In the genomic region with DNA sequence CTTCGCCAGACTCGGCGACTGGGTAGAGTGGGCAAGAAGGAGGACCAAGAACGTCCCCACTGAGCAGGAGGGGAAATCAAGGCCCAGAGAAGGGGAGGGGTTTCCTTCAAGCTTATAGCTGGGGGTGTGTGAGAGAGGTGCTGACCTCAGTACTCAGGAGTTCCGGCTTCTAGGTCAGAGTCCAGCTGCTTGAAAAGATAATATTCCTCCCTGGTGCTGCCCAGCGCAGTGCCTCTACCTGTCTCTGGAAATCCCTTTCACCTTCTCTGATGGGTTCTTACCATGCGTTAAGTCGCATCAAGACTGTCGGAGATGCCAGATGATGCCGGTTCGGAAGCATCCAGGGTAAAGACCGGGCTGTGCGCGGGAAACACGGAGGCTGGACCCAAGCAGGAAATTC, we compare ENCODE assay signal across 8 cellular contexts.
DNase-seq lines count a peak whose midpoint lies in the region; ATAC-seq, FAIRE-seq and TF ChIP-seq lines count a peak whose summit lies in the region.
"Not testable (repeated sequence)": the region's sequence is repeated elsewhere in the genome, so short reads cannot be mapped to it uniquely, and the experiment has no call there.

No MANE protein-coding gene starts in this region.

- FAIRE-seq in pancreas (lab: Jason Lieb, UNC), result not testable (repeated sequence)

- not testable (repeated sequence) for H3K36me3 Mint-ChIP-seq in GM23338 (ENCODE audit: low read depth); activated naive CD4-positive, alpha-beta T cell treated with anti-CD3 and anti-CD28 coated beads, Interleukin-2, amount 50 U/mL, for 24 hours; endodermal cell (ENCODE audit: low read depth); mesothelial cell of epicardium; nephron progenitor cell (ENCODE audit: low read depth); type B pancreatic cell

- not testable (repeated sequence) for H2AFZ ChIP-seq in GM23338

- ATAC-seq in GM23338 (peak; percentile 34), left lobe of liver (peak; percentile 13), pancreas (peak in 3 of 4 donors; percentile 27 to 51 (median 48))

- H3K9me3 ChIP-seq in endodermal cell (ENCODE audit: control insufficient read depth, low read length); pancreas: not testable (repeated sequence)

- not testable (repeated sequence) for H3K4me1 ChIP-seq in GM23338 (ENCODE audit: insufficient read depth); endodermal cell (ENCODE audit: control insufficient read depth, insufficient read depth, low read length); pancreas

- not testable (repeated sequence) for DNase-seq in GM23338 (ENCODE audit: low spot score); endodermal cell; left lobe of liver (ENCODE audit: low spot score); mesothelial cell of epicardium (ENCODE audit: low spot score in 2 of 2, unreplicated experiment in 2 of 2); nephron progenitor cell; pancreas; type B pancreatic cell (ENCODE audit: extremely low spot score, unreplicated experiment)

- not testable (repeated sequence) for H3K9me2 ChIP-seq in GM23338 (ENCODE audit: insufficient read depth)

- H3K9me3 Mint-ChIP-seq in GM23338; activated naive CD4-positive, alpha-beta T cell treated with anti-CD3 and anti-CD28 coated beads, Interleukin-2, amount 50 U/mL, for 24 hours; endodermal cell; mesothelial cell of epicardium; nephron progenitor cell; type B pancreatic cell: not testable (repeated sequence)

- H3K27ac ChIP-seq in GM23338 (ENCODE audit: low read depth); endodermal cell (ENCODE audit: low read depth, low read length); pancreas: not testable (repeated sequence)

- not testable (repeated sequence) for H3K9ac ChIP-seq in endodermal cell (ENCODE audit: extremely low read depth, low read length, poor library complexity, severe bottlenecking)

- not testable (repeated sequence) for H4K20me1 ChIP-seq in GM23338 (replicated peaks; ENCODE audit: insufficient read depth)

- intact Hi-C loops in pancreas (cut with DNase I), result not testable (repeated sequence)

- H3K27ac Mint-ChIP-seq in GM23338; activated naive CD4-positive, alpha-beta T cell treated with anti-CD3 and anti-CD28 coated beads, Interleukin-2, amount 50 U/mL, for 24 hours; endodermal cell; mesothelial cell of epicardium; nephron progenitor cell; type B pancreatic cell: not testable (repeated sequence)

- H3K4me3 ChIP-seq in GM23338; endodermal cell (ENCODE audit: low read length); pancreas: not testable (repeated sequence)

- not testable (repeated sequence) for H3K79me2 ChIP-seq in GM23338 (replicated peaks; ENCODE audit: insufficient read depth)

- TF ChIP-seq CTCF in GM23338 (conservative IDR thresholded peaks at IDR 0.05; ENCODE audit: low read depth in 2 of 2); endodermal cell (conservative IDR thresholded peaks at IDR 0.05); mesothelial cell of epicardium (IDR thresholded peaks at IDR 0.05; ENCODE audit: unreplicated experiment); nephron progenitor cell (IDR thresholded peaks at IDR 0.05); pancreas (IDR thresholded peaks at IDR 0.05); type B pancreatic cell (conservative IDR thresholded peaks at IDR 0.05): not testable (repeated sequence)

- H3K4me1 Mint-ChIP-seq in GM23338; endodermal cell; mesothelial cell of epicardium; nephron progenitor cell; type B pancreatic cell (ENCODE audit: unreplicated experiment): not testable (repeated sequence)
- H3K4me1 Mint-ChIP-seq in activated naive CD4-positive, alpha-beta T cell treated with anti-CD3 and anti-CD28 coated beads, Interleukin-2, amount 50 U/mL, for 24 hours, result peaks cover 12% of the 10 kb centered on the region

- not testable (repeated sequence) for H3K4me2 ChIP-seq in GM23338

- H3K4me3 Mint-ChIP-seq in GM23338, result not testable (repeated sequence)
- H3K4me3 Mint-ChIP-seq in activated naive CD4-positive, alpha-beta T cell treated with anti-CD3 and anti-CD28 coated beads, Interleukin-2, amount 50 U/mL, for 24 hours, result peak overlapping the region; percentile 23
- H3K4me3 Mint-ChIP-seq in endodermal cell, result peak overlapping the region; percentile 23
- H3K4me3 Mint-ChIP-seq in mesothelial cell of epicardium, result peak overlapping the region; percentile 43
- peak overlapping the region; percentile 18 for H3K4me3 Mint-ChIP-seq in nephron progenitor cell
- peak overlapping the region; percentile 34 for H3K4me3 Mint-ChIP-seq in type B pancreatic cell

- H3K27me3 ChIP-seq in GM23338 (ENCODE audit: insufficient read depth) (peaks cover 28% of the 10 kb centered on the region), endodermal cell (ENCODE audit: control insufficient read depth, insufficient read depth, low read length, poor library complexity, severe bottlenecking) (peaks cover 41% of the 10 kb centered on the region)
- not testable (repeated sequence) for H3K27me3 ChIP-seq in pancreas

- not testable (repeated sequence) for H3F3A ChIP-seq in GM23338 (replicated peaks; ENCODE audit: low read depth)

- not testable (repeated sequence) for H3K36me3 ChIP-seq in GM23338 (ENCODE audit: insufficient read depth); endodermal cell (ENCODE audit: control insufficient read depth, insufficient read depth, low read length); pancreas

- 92% methylated on average over 10 of the region's 15 CpGs; no CpG with 5 or more reads in 1 of the 2 experiments for WGBS in endodermal cell (ENCODE audit: insufficient coverage in 1 of 2, insufficient read length in 1 of 2), 2 experiments
- 78 to 84% methylated on average over 10 of the region's 15 CpGs for WGBS in pancreas, 2 donors

- peaks cover 20% of the 10 kb centered on the region for H3K27me3 Mint-ChIP-seq in GM23338 (ENCODE audit: insufficient read depth, low read depth, poor library complexity)
- H3K27me3 Mint-ChIP-seq in activated naive CD4-positive, alpha-beta T cell treated with anti-CD3 and anti-CD28 coated beads, Interleukin-2, amount 50 U/mL, for 24 hours, result not testable (repeated sequence)
- peaks cover 34% of the 10 kb centered on the region for H3K27me3 Mint-ChIP-seq in endodermal cell (ENCODE audit: insufficient read depth)
- peaks cover 53% of the 10 kb centered on the region for H3K27me3 Mint-ChIP-seq in mesothelial cell of epicardium (ENCODE audit: low read depth)
- H3K27me3 Mint-ChIP-seq in nephron progenitor cell (ENCODE audit: low read depth, poor library complexity), result peaks cover 66% of the 10 kb centered on the region
- peaks cover 44% of the 10 kb centered on the region for H3K27me3 Mint-ChIP-seq in type B pancreatic cell
